18 cellular contexts compared by ENCODE assay signal in the genomic region with DNA sequence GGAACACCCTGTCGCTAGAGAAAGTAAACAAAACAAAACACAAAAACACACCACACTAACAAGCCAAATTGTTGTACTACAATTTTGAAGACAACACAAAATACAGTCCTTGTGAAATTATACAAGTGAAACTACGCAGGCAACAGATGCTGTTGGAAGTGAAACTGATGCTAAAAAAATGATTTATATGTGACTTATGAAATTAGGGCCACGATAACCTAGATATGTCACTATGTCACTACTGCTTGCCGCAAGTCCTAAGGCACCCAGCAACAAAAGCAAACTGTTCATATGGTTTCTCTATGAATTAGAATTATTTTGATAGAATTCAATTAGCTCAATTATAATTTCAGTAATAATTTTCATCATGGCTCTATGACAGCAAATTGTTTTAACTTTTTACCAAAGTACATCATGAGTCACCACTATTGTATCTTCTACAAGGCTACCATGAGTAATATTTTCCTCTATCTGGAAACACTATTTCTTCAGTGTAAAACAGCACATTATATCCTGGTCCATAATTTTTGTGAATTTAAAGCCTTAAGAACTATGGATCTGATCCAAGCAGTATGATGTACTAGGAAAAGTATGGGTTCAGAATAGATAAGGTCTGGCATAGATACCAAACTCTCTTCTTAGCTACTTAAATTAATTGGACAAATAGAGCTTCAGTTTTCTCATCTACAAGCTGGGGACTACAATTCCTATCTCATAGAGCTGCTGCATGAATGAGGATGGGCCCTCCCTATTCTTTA.
DNase-seq lines count a peak whose midpoint lies in the region; ATAC-seq and TF ChIP-seq lines count a peak whose summit lies in the region.
"Had no signal": no experiment of that assay in that cellular context is flagged by ENCODE, and none has a peak within 500 bp of the region (broad histone marks: within the 10 kb centered on the region; RNA-seq: fewer than 3 reads in every experiment).

No MANE protein-coding gene starts in this region.

- no peak for TF ChIP-seq CTCF in AG09309 (IDR thresholded peaks at IDR 0.05; ENCODE audit: control insufficient read depth, insufficient read depth, low read depth, low read length, missing control alignments)
- TF ChIP-seq CTCF in chondrocyte (IDR thresholded peaks at IDR 0.05) = no peak
- TF ChIP-seq CTCF in suprapubic skin (IDR thresholded peaks at IDR 0.05) = no peak
- no peak for TF ChIP-seq CTCF in heart right ventricle (IDR thresholded peaks at IDR 0.05)
- no peak for TF ChIP-seq CTCF in type B pancreatic cell (conservative IDR thresholded peaks at IDR 0.05)

- H3K23ac ChIP-seq in mesenchymal stem cell (ENCODE audit: low read length in 2 of 2) = no peak overlapping the region

- no peak overlapping the region for H4K8ac ChIP-seq in mesenchymal stem cell (ENCODE audit: low read length)

- H3K27ac ChIP-seq in mesenchymal stem cell (ENCODE audit: low read length, poor library complexity, severe bottlenecking) = no peak overlapping the region
- H3K27ac ChIP-seq in suprapubic skin = no peak overlapping the region
- no peak overlapping the region for H3K27ac ChIP-seq in heart right ventricle
- H3K27ac ChIP-seq: BLaER1, pancreas, uterus had no signal

- H3K4me3 Mint-ChIP-seq in chondrocyte (ENCODE audit: unreplicated experiment) = no peak overlapping the region
- H3K4me3 Mint-ChIP-seq in T-helper 2 cell treated with Interferon-gamma antibody and Interleukin-4, amounts not matched to agents 5 μg/mL and 100 μg/mL, for 36 hours = no peak overlapping the region
- H3K4me3 Mint-ChIP-seq in type B pancreatic cell = no peak overlapping the region
- H3K4me3 Mint-ChIP-seq: activated CD4-positive, alpha-beta T cell treated with anti-CD3 and anti-CD28 coated beads for 36 hours; activated T-cell treated with anti-CD3 and anti-CD28 coated beads, Interleukin-2, amount 50 U/mL, for 24 hours; effector memory CD8-positive, alpha-beta T cell; memory B cell; T-helper 1 cell treated with Interleukin-12 subunit alpha and Interleukin-12 subunit beta and Interleukin-4 antibody, amounts not matched to agents 30 μg/mL and 1 μg/mL, for 36 hours had no signal

- ATAC-seq in heart right ventricle = no peak
- ATAC-seq: activated CD4-positive, alpha-beta T cell treated with anti-CD3 and anti-CD28 coated beads for 36 hours; effector memory CD8-positive, alpha-beta T cell; pancreas had no signal

- 100% methylated on average over 2 of the region's 4 CpGs for WGBS in mesenchymal stem cell
- WGBS in suprapubic skin = 75% methylated on average over 4 of the region's 4 CpGs
- 73 to 75% methylated on average over 4 of the region's 4 CpGs for WGBS in heart right ventricle, 2 donors

- H3K27me3 ChIP-seq in mesenchymal stem cell (ENCODE audit: control insufficient read depth in 1 of 2, insufficient read depth in 1 of 2, low read length in 2 of 2) (no peaks in the 10 kb centered on the region), suprapubic skin (no peaks in the 10 kb centered on the region), heart right ventricle (no peaks in the 10 kb centered on the region)
- H3K27me3 ChIP-seq: BLaER1, pancreas, uterus had no signal

- H3K36me3 Mint-ChIP-seq in chondrocyte (ENCODE audit: low read depth) (peaks cover 31% of the 10 kb centered on the region), type B pancreatic cell (no peaks in the 10 kb centered on the region)
- no peaks in the 10 kb centered on the region for H3K36me3 Mint-ChIP-seq in T-helper 2 cell treated with Interferon-gamma antibody and Interleukin-4, amounts not matched to agents 5 μg/mL and 100 μg/mL, for 36 hours (ENCODE audit: low read depth)
- H3K36me3 Mint-ChIP-seq: memory B cell had no signal

- peak; percentile 61 for DNase-seq in AG09309 (ENCODE audit: low read depth)
- peak; percentile 83 for DNase-seq in NCI-H226
- DNase-seq in chondrocyte (ENCODE audit: low spot score) = no peak
- DNase-seq in mesenchymal stem cell = peak; percentile 70
- no peak for DNase-seq in suprapubic skin (ENCODE audit: low spot score in 2 of 2)
- no peak for DNase-seq in heart right ventricle
- no peak for DNase-seq in T-helper 2 cell treated with Interferon-gamma antibody and Interleukin-4, amounts not matched to agents 5 μg/mL and 100 μg/mL, for 36 hours (ENCODE audit: low spot score)
- no peak for DNase-seq in type B pancreatic cell (ENCODE audit: extremely low spot score, unreplicated experiment)
- DNase-seq: activated CD4-positive, alpha-beta T cell treated with anti-CD3 and anti-CD28 coated beads for 36 hours; activated T-cell treated with anti-CD3 and anti-CD28 coated beads, Interleukin-2, amount 50 U/mL, for 24 hours; effector memory CD8-positive, alpha-beta T cell; NCI-H1105; pancreas; uterus had no signal

- no peaks in the 10 kb centered on the region for H3K9me3 ChIP-seq in mesenchymal stem cell (ENCODE audit: control insufficient read depth, low read length)
- H3K9me3 ChIP-seq in suprapubic skin = no peaks in the 10 kb centered on the region
- H3K9me3 ChIP-seq in heart right ventricle = no peaks in the 10 kb centered on the region
- H3K9me3 ChIP-seq: BLaER1, HAP-1, pancreas, uterus had no signal

- H2BK5ac ChIP-seq in mesenchymal stem cell (ENCODE audit: low read depth, low read length, poor library complexity, severe bottlenecking) = no peak overlapping the region

- H3K36me3 ChIP-seq in mesenchymal stem cell (ENCODE audit: control insufficient read depth in 1 of 2, insufficient read depth in 2 of 2, low read depth in 1 of 2, low read length in 2 of 2) (peaks cover 0 to 10% of the 10 kb centered on the region in 2 experiments), suprapubic skin (no peaks in the 10 kb centered on the region), heart right ventricle (no peaks in the 10 kb centered on the region)
- H3K36me3 ChIP-seq: BLaER1, HAP-1, pancreas, uterus had no signal

- H3K27me3 Mint-ChIP-seq in chondrocyte (ENCODE audit: low read depth) (no peaks in the 10 kb centered on the region), type B pancreatic cell (no peaks in the 10 kb centered on the region)
- no peaks in the 10 kb centered on the region for H3K27me3 Mint-ChIP-seq in T-helper 2 cell treated with Interferon-gamma antibody and Interleukin-4, amounts not matched to agents 5 μg/mL and 100 μg/mL, for 36 hours (ENCODE audit: low read depth)
- H3K27me3 Mint-ChIP-seq: activated CD4-positive, alpha-beta T cell treated with anti-CD3 and anti-CD28 coated beads for 36 hours; activated T-cell treated with anti-CD3 and anti-CD28 coated beads, Interleukin-2, amount 50 U/mL, for 24 hours; effector memory CD8-positive, alpha-beta T cell; memory B cell had no signal

- no peak overlapping the region for H3K18ac ChIP-seq in mesenchymal stem cell (ENCODE audit: low read depth in 1 of 2, low read length in 2 of 2)

- no peak overlapping the region for H3K4me2 ChIP-seq in mesenchymal stem cell (ENCODE audit: low read length, poor library complexity, severe bottlenecking)
- H3K4me2 ChIP-seq: BLaER1 had no signal

- no peak overlapping the region for H2BK12ac ChIP-seq in mesenchymal stem cell (ENCODE audit: low read length in 2 of 2)

- no peak overlapping the region for H3K4ac ChIP-seq in mesenchymal stem cell (ENCODE audit: low read depth in 1 of 2, low read length in 2 of 2)

- no peak overlapping the region for H4K91ac ChIP-seq in mesenchymal stem cell (ENCODE audit: low read length)

- H3K4me3 ChIP-seq in AG09309 (ENCODE audit: control insufficient read depth, low read depth, low read length) = no peak overlapping the region
- H3K4me3 ChIP-seq in mesenchymal stem cell (ENCODE audit: insufficient read depth in 1 of 2, low read depth in 1 of 2, low read length in 2 of 2) = no peak overlapping the region
- H3K4me3 ChIP-seq in suprapubic skin = no peak overlapping the region
- no peak overlapping the region for H3K4me3 ChIP-seq in heart right ventricle
- H3K4me3 ChIP-seq: BLaER1, HAP-1, pancreas, uterus had no signal

- H3K9me3 Mint-ChIP-seq in chondrocyte (ENCODE audit: low read depth) = no peaks in the 10 kb centered on the region
- H3K9me3 Mint-ChIP-seq in T-helper 2 cell treated with Interferon-gamma antibody and Interleukin-4, amounts not matched to agents 5 μg/mL and 100 μg/mL, for 36 hours = no peaks in the 10 kb centered on the region
- H3K9me3 Mint-ChIP-seq in type B pancreatic cell = no peaks in the 10 kb centered on the region
- H3K9me3 Mint-ChIP-seq: activated T-cell treated with anti-CD3 and anti-CD28 coated beads, Interleukin-2, amount 50 U/mL, for 24 hours; memory B cell; T-helper 1 cell treated with Interleukin-12 subunit alpha and Interleukin-12 subunit beta and Interleukin-4 antibody, amounts not matched to agents 30 μg/mL and 1 μg/mL, for 36 hours had no signal

- peaks cover 6% of the 10 kb centered on the region for H3K79me1 ChIP-seq in mesenchymal stem cell (replicated peaks; ENCODE audit: low read length, poor library complexity, severe bottlenecking)

- no peak overlapping the region for H2BK120ac ChIP-seq in mesenchymal stem cell (ENCODE audit: low read depth, low read length)

- peak overlapping the region; percentile 67 for H3K9ac ChIP-seq in mesenchymal stem cell (ENCODE audit: low read length)
- H3K9ac ChIP-seq: BLaER1 had no signal

- TF ChIP-seq EP300 in suprapubic skin (IDR thresholded peaks at IDR 0.05) = no peak

- intact Hi-C loops in heart right ventricle (cut with DNase I) = no loop called here

- H3K4me1 Mint-ChIP-seq in chondrocyte (ENCODE audit: low read depth) (peaks cover 42% of the 10 kb centered on the region), type B pancreatic cell (ENCODE audit: unreplicated experiment) (no peaks in the 10 kb centered on the region)
- no peaks in the 10 kb centered on the region for H3K4me1 Mint-ChIP-seq in T-helper 2 cell treated with Interferon-gamma antibody and Interleukin-4, amounts not matched to agents 5 μg/mL and 100 μg/mL, for 36 hours (ENCODE audit: low read depth)
- H3K4me1 Mint-ChIP-seq: activated CD4-positive, alpha-beta T cell treated with anti-CD3 and anti-CD28 coated beads for 36 hours; memory B cell had no signal

- no peak overlapping the region for H2AK5ac ChIP-seq in mesenchymal stem cell (ENCODE audit: low read length, severe bottlenecking)

- peak overlapping the region; percentile 79 for H3K27ac Mint-ChIP-seq in chondrocyte (ENCODE audit: unreplicated experiment)
- no peak overlapping the region for H3K27ac Mint-ChIP-seq in T-helper 2 cell treated with Interferon-gamma antibody and Interleukin-4, amounts not matched to agents 5 μg/mL and 100 μg/mL, for 36 hours
- H3K27ac Mint-ChIP-seq in type B pancreatic cell = no peak overlapping the region
- H3K27ac Mint-ChIP-seq: activated CD4-positive, alpha-beta T cell treated with anti-CD3 and anti-CD28 coated beads for 36 hours; activated T-cell treated with anti-CD3 and anti-CD28 coated beads, Interleukin-2, amount 50 U/mL, for 24 hours; effector memory CD8-positive, alpha-beta T cell; memory B cell; T-helper 1 cell treated with Interleukin-12 subunit alpha and Interleukin-12 subunit beta and Interleukin-4 antibody, amounts not matched to agents 30 μg/mL and 1 μg/mL, for 36 hours had no signal

- no peaks in the 10 kb centered on the region for H3K4me1 ChIP-seq in mesenchymal stem cell (ENCODE audit: control insufficient read depth, insufficient read depth, low read depth, low read length)
- no peaks in the 10 kb centered on the region for H3K4me1 ChIP-seq in suprapubic skin
- H3K4me1 ChIP-seq in heart right ventricle = no peaks in the 10 kb centered on the region
- H3K4me1 ChIP-seq: BLaER1, HAP-1, pancreas, uterus had no signal

- no peak overlapping the region for H2BK15ac ChIP-seq in mesenchymal stem cell (ENCODE audit: low read depth, poor library complexity, severe bottlenecking)

- no peak overlapping the region for H3K14ac ChIP-seq in mesenchymal stem cell (ENCODE audit: low read length in 2 of 2)

- no peak overlapping the region for H2AFZ ChIP-seq in mesenchymal stem cell (ENCODE audit: low read depth, low read length)

- no peak for TF ChIP-seq POLR2A in suprapubic skin (IDR thresholded peaks at IDR 0.05)

Comparison
In these comparisons a context has a peak if more than half of its experiments do, and no peak if none do; other contexts are left out.
1. DNase-seq: peak in AG09309 (single experiment), NCI-H226 (single experiment) and mesenchymal stem cell (single experiment); none in chondrocyte (single experiment), suprapubic skin (0 of 2), heart right ventricle (0 of 2), T-helper 2 cell treated with Interferon-gamma antibody and Interleukin-4, amounts not matched to agents 5 μg/mL and 100 μg/mL, for 36 hours (single experiment) and type B pancreatic cell (single experiment).